ENCODE assay signal across 8 cellular contexts in genomic region chr10:52215745-52216361, GRCh38.
A peak's percentile ranks its signal among the peaks of the same experiment; 100 is the strongest.
DNase-seq lines count a peak whose midpoint lies in the region; ATAC-seq and TF ChIP-seq lines count a peak whose summit lies in the region.

No MANE protein-coding gene starts in this region.

- H3K27ac ChIP-seq in fibroblast of lung (ENCODE audit: insufficient read depth, low read length): no peak overlapping the region

- no peaks in the 10 kb centered on the region for H3K27me3 ChIP-seq in fibroblast of lung (ENCODE audit: control insufficient read depth, insufficient read depth, low read length)

- peak; percentile 61 for ATAC-seq in GM18858 (IDR thresholded peaks at IDR 0.05; ENCODE audit: unreplicated experiment)
- peak; percentile 81 for ATAC-seq in HG02970 (IDR thresholded peaks at IDR 0.05; ENCODE audit: low FRiP score, unreplicated experiment)

- H2AFZ ChIP-seq in fibroblast of lung (ENCODE audit: low read length): no peak overlapping the region

- no peak overlapping the region for H3K4me2 ChIP-seq in fibroblast of lung (ENCODE audit: extremely low read depth, insufficient read depth, low read length)

- no peaks in the 10 kb centered on the region for H3K9me3 ChIP-seq in fibroblast of lung (ENCODE audit: control insufficient read depth, insufficient read depth, low read depth, low read length)

- H3K4me1 ChIP-seq in fibroblast of lung (ENCODE audit: control insufficient read depth, extremely low read depth, insufficient read depth, low read length): no peaks in the 10 kb centered on the region

- no peaks in the 10 kb centered on the region for H4K20me1 ChIP-seq in fibroblast of lung (ENCODE audit: control insufficient read depth, extremely low read depth, insufficient read depth, low read length)

- no peaks in the 10 kb centered on the region for H3K79me2 ChIP-seq in fibroblast of lung (ENCODE audit: control insufficient read depth, insufficient read depth, low read length)

- H3K36me3 ChIP-seq in fibroblast of lung (ENCODE audit: control insufficient read depth, insufficient read depth, low read length): no peaks in the 10 kb centered on the region

- DNase-seq in CMK (ENCODE audit: low read depth): peak; percentile 21
- peak; percentile 18 for DNase-seq in NCI-H2107 treated with DMSO at 0.1 percent for 48 hours (lab: John Stamatoyannopoulos, UW; ENCODE audit: unreplicated experiment)
- peak; percentile 24 for DNase-seq in activated CD4-positive, alpha-beta T cell treated with anti-CD3 and anti-CD28 coated beads for 48 hours
- peak; percentile 52 to 88 for DNase-seq in fibroblast of lung (ENCODE audit: low read depth in 2 of 2)
- peak; percentile 5 for DNase-seq in occipital lobe (lab: John Stamatoyannopoulos, UW)
- DNase-seq in 8988T: no peak

- no peak overlapping the region for H3K9ac ChIP-seq in fibroblast of lung (ENCODE audit: insufficient read depth, low read length)

- peak; percentile 69 to 71 for TF ChIP-seq CTCF in fibroblast of lung (conservative IDR thresholded peaks at IDR 0.05 in 1 of 2, IDR thresholded peaks at IDR 0.05 in 1 of 2; ENCODE audit: low read depth in 1 of 2, low read length in 2 of 2)

- no peak overlapping the region for H3K4me3 ChIP-seq in fibroblast of lung (replicated peaks in 1 of 4; ENCODE audit: control extremely low read depth in 1 of 4, insufficient read depth in 1 of 4, low read depth in 3 of 4, low read length in 4 of 4)
